8 cellular contexts compared by ENCODE assay signal in genomic region chr12:10235761-10236631, GRCh38. TPM values are rescaled to one million over a fixed set of nuclear protein-coding genes. Genes with fewer than 3 reads are reported as not detected.
DNase-seq lines count a peak whose midpoint lies in the region; ATAC-seq, FAIRE-seq and TF ChIP-seq lines count a peak whose summit lies in the region.

No MANE protein-coding gene starts in this region.

- no peaks in the 10 kb centered on the region for H3K36me3 ChIP-seq in brain microvascular endothelial cell (replicated peaks)

- no peaks in the 10 kb centered on the region for H3K27me3 ChIP-seq in brain microvascular endothelial cell (replicated peaks)

- in situ Hi-C loops in brain microvascular endothelial cell (cut with HindIII; ENCODE audit: low pct_ligation_motif_present, low sequenced_read_pairs) = no loop called here

- no peak for DNase-seq in D721Med (ENCODE audit: insufficient read length, low spot score)
- peak; percentile 6 for DNase-seq in HFFc6
- peak; percentile 39 for DNase-seq in SK-N-DZ (ENCODE audit: low spot score)
- no peak for DNase-seq in brain microvascular endothelial cell
- DNase-seq in stimulated activated CD8-positive, alpha-beta memory T cell treated with anti-CD3 and anti-CD28 coated beads, Interleukin-12 subunit alpha, Interleukin-12 subunit beta, amount 100 ng/mL, for 1 hour (ENCODE audit: low read depth) = peak; percentile 31
- no peak for DNase-seq in GDM1 (lab: John Stamatoyannopoulos, UW)

- peaks cover 22% of the 10 kb centered on the region for H3K36me3 Mint-ChIP-seq in HFFc6 (ENCODE audit: low read depth)

- H3K9me3 Mint-ChIP-seq in HFFc6 = peaks cover 24% of the 10 kb centered on the region

- FAIRE-seq in D721Med (lab: Jason Lieb, UNC) (no peak), islet of Langerhans (lab: Jason Lieb, UNC) (peak; percentile 95)

- H3K27me3 Mint-ChIP-seq in HFFc6 (ENCODE audit: insufficient read depth) = no peaks in the 10 kb centered on the region; the same call in 1 of the 2 replicates

- peaks cover 11% of the 10 kb centered on the region for H3K4me1 Mint-ChIP-seq in HFFc6 (ENCODE audit: low read depth)

- no peak overlapping the region for H3K4me3 Mint-ChIP-seq in HFFc6

- no peak overlapping the region for H3K27ac Mint-ChIP-seq in HFFc6

- no peak overlapping the region for H3K4me3 ChIP-seq in brain microvascular endothelial cell (ENCODE audit: low read depth, low read length)

- TF ChIP-seq CTCF in D721Med (IDR thresholded peaks at IDR 0.05; ENCODE audit: insufficient read depth, missing control alignments) (peak; percentile 93), HFFc6 (IDR thresholded peaks at IDR 0.05) (peak; percentile 96), brain microvascular endothelial cell (IDR thresholded peaks at IDR 0.05; ENCODE audit: low read depth, low read length, missing control alignments) (peak; percentile 85)

- H3K27ac ChIP-seq in brain microvascular endothelial cell = no peak overlapping the region

- ATAC-seq in HG03108 (IDR thresholded peaks at IDR 0.05; ENCODE audit: unreplicated experiment) = no peak

RNA-seq across cellular contexts. Expression of gene GABARAPL1, which starts 23.3 kb away (rescaled TPM):
- total RNA-seq in HFFc6 (2021; fragmentation: NEBNext Ultra II Directional; extraction: Animal tissue kit (Norgen Biotek cat#: 25700)) = 100 to 1,000 TPM; 152 to 231 (median 162) TPM
- 22.4 and 25.9 TPM in 2 replicates for polyA plus RNA-seq in SK-N-DZ (2014; cell fraction: cytosol; rRNA removed)
- 23.8 and 24.2 TPM in 2 replicates for polyA plus RNA-seq in SK-N-DZ (2014; cell fraction: nucleus; rRNA removed)

RNA-seq across cellular contexts. Expression of gene TMEM52B, which starts 57.2 kb away (rescaled TPM):
- 1 to 10 TPM in 4 of 6 experiments, under 1 TPM in 2; 0.74 to 2.3 (median 1.1) TPM for total RNA-seq in HFFc6 (2021; fragmentation: NEBNext Ultra II Directional; extraction: Animal tissue kit (Norgen Biotek cat#: 25700))
- polyA plus RNA-seq in SK-N-DZ (2014; cell fraction: cytosol; rRNA removed) = not detected in 2 replicates
- polyA plus RNA-seq in SK-N-DZ (2014; cell fraction: nucleus; rRNA removed) = not detected in 2 replicates

Comparison
In these comparisons a context has a peak if more than half of its experiments do, and no peak if none do; other contexts are left out.
1. DNase-seq: peak in HFFc6 (single experiment), SK-N-DZ (single experiment) and stimulated activated CD8-positive, alpha-beta memory T cell treated with anti-CD3 and anti-CD28 coated beads, Interleukin-12 subunit alpha, Interleukin-12 subunit beta, amount 100 ng/mL, for 1 hour (single experiment); none in D721Med (single experiment), brain microvascular endothelial cell (single experiment) and GDM1 (single experiment).
2. Peak in every context shown above with its lines, with median percentiles within 50 percentile points of each other: CTCF ChIP-seq.